Comparison of ENCODE assay signal across 8 cellular contexts in the genomic region with DNA sequence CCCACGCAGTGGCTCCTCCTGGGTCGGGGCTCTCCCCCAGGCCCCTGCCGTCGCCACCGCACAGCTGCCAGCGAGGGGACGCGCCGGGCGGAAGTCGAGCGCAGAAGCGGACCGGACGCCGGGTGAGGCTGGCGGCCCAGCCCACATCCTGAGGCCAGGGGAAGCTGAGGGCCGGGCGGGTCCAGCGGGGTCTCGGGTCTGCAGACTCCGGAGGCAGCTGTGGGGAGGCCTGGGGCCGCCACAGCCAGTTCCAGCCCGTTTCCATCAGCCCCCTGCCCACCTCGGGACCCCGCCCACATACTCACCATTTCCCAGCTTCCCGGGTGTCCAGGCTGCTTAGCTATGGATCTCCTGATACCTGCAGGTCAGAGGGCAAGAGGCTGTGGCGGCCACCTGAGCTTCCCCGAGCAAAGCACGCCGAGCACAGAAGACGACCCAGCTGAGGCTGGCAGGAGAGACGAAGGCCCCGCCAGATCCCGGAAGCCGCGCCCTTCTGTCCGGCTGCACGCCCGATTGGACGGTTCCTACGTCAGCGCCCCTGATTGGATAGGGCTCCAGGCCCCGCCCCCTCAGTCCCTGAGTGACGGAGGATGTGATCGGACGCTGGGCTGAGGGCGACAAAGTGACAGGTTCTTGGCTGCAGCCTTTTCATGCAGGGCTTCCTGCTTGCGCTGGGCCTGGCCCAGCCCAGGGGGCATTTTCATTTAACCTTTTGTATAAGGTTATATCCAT. TPM values are rescaled to one million over a fixed set of nuclear protein-coding genes. Genes with fewer than 3 reads are reported as not detected.
DNase-seq lines count a peak whose midpoint lies in the region; ATAC-seq and TF ChIP-seq lines count a peak whose summit lies in the region.

No MANE protein-coding gene starts in this region.

- H2AFZ ChIP-seq in DND-41 (ENCODE audit: low read depth, low read length), result peak overlapping the region; percentile 96

- TF ChIP-seq CTCF in DND-41 (IDR thresholded peaks at IDR 0.05; ENCODE audit: borderline replicate concordance, extremely low read depth, low read length, poor library complexity, severe bottlenecking) (no peak), Peyer's patch (IDR thresholded peaks at IDR 0.05) (no peak)

- H3K4me3 Mint-ChIP-seq in naive B cell, result peak overlapping the region; percentile 94 to 98 (median 97)
- H3K4me3 Mint-ChIP-seq in stimulated activated effector memory CD8-positive, alpha-beta T cell treated with anti-CD3 and anti-CD28 coated beads, Interleukin-12 subunit alpha, Interleukin-12 subunit beta, amount 100 ng/mL, for 72 hours, result peak overlapping the region; percentile 89

- no peaks in the 10 kb centered on the region for H3K27me3 Mint-ChIP-seq in naive B cell

- H3K4me2 ChIP-seq in DND-41 (ENCODE audit: insufficient read depth, low read length), result peak overlapping the region; percentile 71

- H4K20me1 ChIP-seq in DND-41 (ENCODE audit: insufficient read depth, low read length), result peaks cover 28% of the 10 kb centered on the region

- H3K27me3 ChIP-seq in DND-41 (ENCODE audit: insufficient read depth, low read length, poor library complexity), result no peaks in the 10 kb centered on the region
- H3K27me3 ChIP-seq in Peyer's patch, result no peaks in the 10 kb centered on the region

- peaks cover 33% of the 10 kb centered on the region for H3K4me1 ChIP-seq in DND-41 (ENCODE audit: insufficient read depth, low read length)
- H3K4me1 ChIP-seq in Peyer's patch, result peaks cover 0 to 13% (median 0%) of the 10 kb centered on the region in 4 donors

- peak overlapping the region; percentile 78 to 99 (median 98) for H3K27ac Mint-ChIP-seq in naive B cell
- H3K27ac Mint-ChIP-seq in stimulated activated effector memory CD8-positive, alpha-beta T cell treated with anti-CD3 and anti-CD28 coated beads, Interleukin-12 subunit alpha, Interleukin-12 subunit beta, amount 100 ng/mL, for 72 hours, result peak overlapping the region; percentile 97

- peaks cover 51% of the 10 kb centered on the region for H3K79me2 ChIP-seq in DND-41 (ENCODE audit: insufficient read depth, low read length)

- H3K27ac ChIP-seq in DND-41 (ENCODE audit: low read length) (peak overlapping the region; percentile 87), KOPT-K1 (ENCODE audit: low read depth, low read length, poor library complexity, severe bottlenecking) (peak overlapping the region; percentile 79), Peyer's patch (peak overlapping the region; percentile 83 to 96 (median 94))

- peaks cover 19% of the 10 kb centered on the region for H3K36me3 ChIP-seq in DND-41 (ENCODE audit: insufficient read depth, low read length)
- H3K36me3 ChIP-seq in KOPT-K1 (ENCODE audit: insufficient read depth, low read length), result peaks cover 34% of the 10 kb centered on the region
- H3K36me3 ChIP-seq in Peyer's patch, result no peaks in the 10 kb centered on the region

- peak; percentile 96 for DNase-seq in DND-41
- DNase-seq in Peyer's patch, result peak; percentile 99 to 100 (median 99)
- peak; percentile 87 for DNase-seq in activated T-helper 1 cell treated with Interleukin-2 at 50 U/mL for 16 hours (ENCODE audit: low read depth)
- peak; percentile 87 for DNase-seq in fibroblast of gingiva (ENCODE audit: low read depth)
- DNase-seq in naive B cell, result peak; percentile 95
- DNase-seq in stimulated activated effector memory CD8-positive, alpha-beta T cell treated with anti-CD3 and anti-CD28 coated beads, Interleukin-12 subunit alpha, Interleukin-12 subunit beta, amount 100 ng/mL, for 72 hours (ENCODE audit: low spot score in 2 of 2), result peak; percentile 89 to 96

- H3K9ac ChIP-seq in DND-41 (ENCODE audit: low read depth, low read length), result peak overlapping the region; percentile 89

- H3K36me3 Mint-ChIP-seq in naive B cell, result peaks cover 0 to 7% of the 10 kb centered on the region in 2 donors
- H3K36me3 Mint-ChIP-seq in stimulated activated effector memory CD8-positive, alpha-beta T cell treated with anti-CD3 and anti-CD28 coated beads, Interleukin-12 subunit alpha, Interleukin-12 subunit beta, amount 100 ng/mL, for 72 hours, result peaks cover 42% of the 10 kb centered on the region

- peaks cover 50 to 61% (median 51%) of the 10 kb centered on the region in 3 donors for H3K4me1 Mint-ChIP-seq in naive B cell
- H3K4me1 Mint-ChIP-seq in stimulated activated effector memory CD8-positive, alpha-beta T cell treated with anti-CD3 and anti-CD28 coated beads, Interleukin-12 subunit alpha, Interleukin-12 subunit beta, amount 100 ng/mL, for 72 hours, result peaks cover 69% of the 10 kb centered on the region

- no peaks in the 10 kb centered on the region for H3K9me3 ChIP-seq in DND-41 (ENCODE audit: insufficient read depth, low read length, severe bottlenecking)
- H3K9me3 ChIP-seq in KOPT-K1 (ENCODE audit: insufficient read depth, low read length, poor library complexity, severe bottlenecking), result peaks cover 24% of the 10 kb centered on the region
- no peaks in the 10 kb centered on the region for H3K9me3 ChIP-seq in Peyer's patch

- peak; percentile 82 to 86 for TF ChIP-seq POLR2A in Peyer's patch (IDR thresholded peaks at IDR 0.05)

- ATAC-seq in DND-41 (ENCODE audit: insufficient read depth, low read depth) (peak; percentile 97), GM21825 (IDR thresholded peaks at IDR 0.05; ENCODE audit: unreplicated experiment) (peak; percentile 91), naive B cell (ENCODE audit: low read depth in 2 of 2) (peak; percentile 98)
- peak; percentile 99 for ATAC-seq in stimulated activated effector memory CD8-positive, alpha-beta T cell treated with anti-CD3 and anti-CD28 coated beads, Interleukin-12 subunit alpha, Interleukin-12 subunit beta, amount 100 ng/mL, for 72 hours

- H3K4me3 ChIP-seq in DND-41 (ENCODE audit: low read depth in 1 of 2, low read length in 2 of 2) (peak overlapping the region; percentile 57 to 95), Peyer's patch (peak overlapping the region; percentile 67 to 99 (median 85))

- no peaks in the 10 kb centered on the region for H3K9me3 Mint-ChIP-seq in naive B cell
- no peaks in the 10 kb centered on the region for H3K9me3 Mint-ChIP-seq in stimulated activated effector memory CD8-positive, alpha-beta T cell treated with anti-CD3 and anti-CD28 coated beads, Interleukin-12 subunit alpha, Interleukin-12 subunit beta, amount 100 ng/mL, for 72 hours

RNA-seq across cellular contexts. Expression of a gene that starts 38.7 kb away (rescaled TPM):
- total RNA-seq in Peyer's patch, result 10 to 100 TPM; 21.1 to 66.0 (median 34.7) TPM
- 10 to 100 TPM in 5 of 6 donors, 1 to 10 TPM in 1; 7.9 to 17.5 (median 10.6) TPM for polyA plus RNA-seq in naive B cell (ENCODE audit: low read depth in 6 of 6)

RNA-seq across cellular contexts. Expression of a gene that starts 45.3 kb away (rescaled TPM):
- not detected for total RNA-seq in Peyer's patch
- not detected for polyA plus RNA-seq in naive B cell (ENCODE audit: low read depth in 6 of 6)

Comparison
In these comparisons a context has a peak if more than half of its experiments do, and no peak if none do; other contexts are left out.
1. Peak in every context shown above with its lines: DNase-seq, ATAC-seq, H3K4me3 ChIP-seq and H3K27ac ChIP-seq.